ENCODE assay signal across 8 cellular contexts in the genomic region with DNA sequence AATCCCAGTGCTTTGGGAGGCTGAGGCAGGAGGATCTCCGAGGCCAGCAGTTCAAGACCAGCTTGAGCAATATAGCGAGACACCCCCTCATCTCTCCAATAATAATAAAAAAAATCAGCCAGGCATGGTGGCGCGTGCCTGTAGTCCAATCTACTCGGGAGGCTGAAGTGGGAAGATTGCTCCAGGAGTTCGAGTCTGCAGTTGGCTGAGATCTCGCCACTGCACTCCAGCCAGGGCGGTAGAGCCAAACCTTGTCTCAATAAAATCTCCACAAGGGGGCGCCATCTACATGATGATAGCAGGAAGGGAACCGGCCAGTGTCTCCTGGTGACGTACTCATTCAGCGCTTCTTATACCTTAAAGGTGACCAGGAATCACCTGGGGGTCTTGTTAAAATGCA. TPM values are rescaled to one million over a fixed set of nuclear protein-coding genes. Genes with fewer than 3 reads are reported as not detected.
DNase-seq lines count a peak whose midpoint lies in the region; ATAC-seq and TF ChIP-seq lines count a peak whose summit lies in the region.

No MANE protein-coding gene starts in this region.

- H3K36me3 ChIP-seq in neuronal stem cell (replicated peaks in 1 of 2; ENCODE audit: control insufficient read depth in 2 of 2, insufficient read depth in 2 of 2, low read length in 2 of 2): no peaks in the 10 kb centered on the region
- H3K36me3 ChIP-seq in suprapubic skin: no peaks in the 10 kb centered on the region

- H3K27me3 ChIP-seq in neuronal stem cell (ENCODE audit: control insufficient read depth in 3 of 3, insufficient read depth in 3 of 3, low read depth in 1 of 3, low read length in 3 of 3) (no peaks in the 10 kb centered on the region), suprapubic skin (no peaks in the 10 kb centered on the region)

- no peak overlapping the region for H2BK15ac ChIP-seq in neuronal stem cell (ENCODE audit: low read length)

- H2AK5ac ChIP-seq in neuronal stem cell (ENCODE audit: low read depth, low read length): no peak overlapping the region

- H3K27ac ChIP-seq in neuronal stem cell (replicated peaks; ENCODE audit: low read length) (no peak overlapping the region), suprapubic skin (no peak overlapping the region)

- H3K4me2 ChIP-seq in neuronal stem cell (ENCODE audit: insufficient read depth, low read length, poor library complexity, severe bottlenecking): no peak overlapping the region

- H3K4me1 ChIP-seq in neuronal stem cell (ENCODE audit: control insufficient read depth in 2 of 2, insufficient read depth in 1 of 2, low read depth in 1 of 2, low read length in 2 of 2): no peaks in the 10 kb centered on the region
- no peaks in the 10 kb centered on the region for H3K4me1 ChIP-seq in suprapubic skin

- H3K18ac ChIP-seq in neuronal stem cell (ENCODE audit: low read length): no peak overlapping the region

- H4K8ac ChIP-seq in neuronal stem cell (ENCODE audit: low read depth, low read length): no peak overlapping the region

- no peak overlapping the region for H3K9ac ChIP-seq in neuronal stem cell (ENCODE audit: low read depth, low read length, poor library complexity)

- no CpG with 5 or more reads among the region's 12 CpGs for WGBS in neuronal stem cell (ENCODE audit: extremely low coverage in 2 of 2, insufficient read length in 2 of 2, insufficient replicate concordance in 1 of 2), 2 donors
- 19% methylated on average over 12 of the region's 12 CpGs for WGBS in suprapubic skin

- no peak for TF ChIP-seq POLR2A in suprapubic skin (IDR thresholded peaks at IDR 0.05)

- no peaks in the 10 kb centered on the region for H3K79me1 ChIP-seq in neuronal stem cell (ENCODE audit: low read depth, low read length)

- peak; percentile 79 for DNase-seq in EL
- DNase-seq in M059J (ENCODE audit: low read depth): peak; percentile 81
- DNase-seq in RKO (ENCODE audit: low spot score): peak; percentile 82
- DNase-seq in activated T-helper 1 cell treated with Interleukin-2 at 50 U/mL for 16 hours (ENCODE audit: low read depth): peak; percentile 46
- DNase-seq in fibroblast of the aortic adventitia (ENCODE audit: low read depth): peak; percentile 82
- peak; percentile 85 for DNase-seq in neuronal stem cell (ENCODE audit: low spot score)
- DNase-seq in suprapubic skin (ENCODE audit: low spot score in 2 of 2): peak; percentile 79 to 88

- no peak overlapping the region for H2BK5ac ChIP-seq in neuronal stem cell (ENCODE audit: low read length)

- H3K9me3 ChIP-seq in neuronal stem cell (replicated peaks in 1 of 2; ENCODE audit: control insufficient read depth in 2 of 2, insufficient read depth in 1 of 2, low read depth in 1 of 2, low read length in 2 of 2) (no peaks in the 10 kb centered on the region), suprapubic skin (no peaks in the 10 kb centered on the region)

- H3K23ac ChIP-seq in neuronal stem cell (ENCODE audit: low read depth, low read length, poor library complexity): no peak overlapping the region

- H3K14ac ChIP-seq in neuronal stem cell (ENCODE audit: low read length): no peak overlapping the region

- TF ChIP-seq EP300 in suprapubic skin (IDR thresholded peaks at IDR 0.05): no peak

- no peak overlapping the region for H2BK120ac ChIP-seq in neuronal stem cell (ENCODE audit: low read depth, low read length)

- no peak overlapping the region for H3K4ac ChIP-seq in neuronal stem cell (ENCODE audit: low read length)

- H3K4me3 ChIP-seq in fibroblast of the aortic adventitia (ENCODE audit: low read depth, low read length): no peak overlapping the region
- no peak overlapping the region for H3K4me3 ChIP-seq in neuronal stem cell (ENCODE audit: low read length in 2 of 2)
- no peak overlapping the region for H3K4me3 ChIP-seq in suprapubic skin

- H4K91ac ChIP-seq in neuronal stem cell (ENCODE audit: low read depth, low read length, poor library complexity): no peak overlapping the region

- H2AFZ ChIP-seq in neuronal stem cell (ENCODE audit: low read length): no peak overlapping the region

- no peak overlapping the region for H2BK12ac ChIP-seq in neuronal stem cell (ENCODE audit: low read length)

- TF ChIP-seq CTCF in fibroblast of the aortic adventitia (IDR thresholded peaks at IDR 0.05; ENCODE audit: insufficient read depth, low read length) (peak; percentile 70), suprapubic skin (IDR thresholded peaks at IDR 0.05) (peak; percentile 38 to 67)

- no peak for ATAC-seq in GM21390 (IDR thresholded peaks at IDR 0.05; ENCODE audit: unreplicated experiment)

RNA-seq across cellular contexts. Expression of a gene that starts 13.6 kb away (rescaled TPM):
- total RNA-seq in M059J (2014; rRNA removed; shearing (Covaris generic)): 0.05 TPM in 1 of 2 replicates, not detected in the other
- total RNA-seq in fibroblast of the aortic adventitia (ENCODE audit: low replicate concordance) (0.09 TPM in 1 of 2 replicates, not detected in the other), suprapubic skin (1 to 10 TPM; 1.2 to 2.4 (median 1.5) TPM)
- not detected for polyA plus RNA-seq in neuronal stem cell (2013, experiment 1 of 2)
- 0.04 TPM for polyA plus RNA-seq in neuronal stem cell (2013, experiment 2 of 2)

RNA-seq across cellular contexts. Expression of a gene that starts 21.4 kb away (rescaled TPM):
- total RNA-seq in M059J (2014; rRNA removed; shearing (Covaris generic)): 1.9 and 6.0 TPM in 2 replicates
- total RNA-seq in fibroblast of the aortic adventitia (ENCODE audit: low replicate concordance) (1.6 and 2.3 TPM in 2 replicates), suprapubic skin (10 to 100 TPM in 2 of 4 donors, 1 to 10 TPM in 2; 6.6 to 13.5 (median 10.6) TPM)
- polyA plus RNA-seq in neuronal stem cell (2013, experiment 1 of 2): 7.5 TPM
- 6.6 TPM for polyA plus RNA-seq in neuronal stem cell (2013, experiment 2 of 2)

RNA-seq across cellular contexts. Expression of a gene that starts 35.9 kb away (rescaled TPM):
- 0.39 and 0.91 TPM in 2 replicates for total RNA-seq in M059J (2014; rRNA removed; shearing (Covaris generic))
- total RNA-seq in fibroblast of the aortic adventitia (ENCODE audit: low replicate concordance) (0.33 and 0.63 TPM in 2 replicates), suprapubic skin (1 to 10 TPM in 2 of 4 donors, under 1 TPM in 2; 0.68 to 3.1 (median 1.5) TPM)
- not detected for polyA plus RNA-seq in neuronal stem cell (2013, experiment 1 of 2)
- polyA plus RNA-seq in neuronal stem cell (2013, experiment 2 of 2): not detected

RNA-seq across cellular contexts. Expression of a gene that starts 39.7 kb away (rescaled TPM):
- 2.1 and 6.0 TPM in 2 replicates for total RNA-seq in M059J (2014; rRNA removed; shearing (Covaris generic))
- total RNA-seq in fibroblast of the aortic adventitia (ENCODE audit: low replicate concordance) (6.5 and 16.3 TPM in 2 replicates), suprapubic skin (10 to 100 TPM; 24.6 to 33.2 (median 27.4) TPM)
- 15.9 TPM for polyA plus RNA-seq in neuronal stem cell (2013, experiment 1 of 2)
- polyA plus RNA-seq in neuronal stem cell (2013, experiment 2 of 2): 14.8 TPM

RNA-seq across cellular contexts. Expression of a gene that starts 53.1 kb away (rescaled TPM):
- total RNA-seq in M059J (2014; rRNA removed; shearing (Covaris generic)): 10.8 and 16.2 TPM in 2 replicates
- total RNA-seq in fibroblast of the aortic adventitia (ENCODE audit: low replicate concordance) (8.1 and 11.6 TPM in 2 replicates), suprapubic skin (10 to 100 TPM; 21.6 to 32.2 (median 25.3) TPM)
- polyA plus RNA-seq in neuronal stem cell (2013, experiment 1 of 2): 8.3 TPM
- 8.3 TPM for polyA plus RNA-seq in neuronal stem cell (2013, experiment 2 of 2)
